Comparison of ENCODE assay signal across 12 cellular contexts in genomic region chr1:1345384-1345783, GRCh38. TPM values are rescaled to one million over a fixed set of nuclear protein-coding genes. Genes with fewer than 3 reads are reported as not detected.
A peak's percentile ranks its signal among the peaks of the same experiment; 100 is the strongest.
DNase-seq lines count a peak whose midpoint lies in the region; ATAC-seq and TF ChIP-seq lines count a peak whose summit lies in the region.
"Had no signal": no experiment of that assay in that cellular context is flagged by ENCODE, and none has a peak within 500 bp of the region (broad histone marks: within the 10 kb centered on the region; RNA-seq: fewer than 3 reads in every experiment).

No MANE protein-coding gene starts in this region.

- H2AFZ ChIP-seq in smooth muscle cell (ENCODE audit: low read depth): no peak overlapping the region

- H4K20me1 ChIP-seq in smooth muscle cell (ENCODE audit: low read depth): peaks cover 80% of the 10 kb centered on the region

- no peaks in the 10 kb centered on the region for H3K27me3 ChIP-seq in Peyer's patch
- H3K27me3 ChIP-seq in smooth muscle cell (ENCODE audit: low read depth): no peaks in the 10 kb centered on the region

- H3K4me3 ChIP-seq in HEK293 (ENCODE audit: low read depth, low read length) (no peak overlapping the region), Peyer's patch (peak overlapping the region in 2 of 4 donors; percentile 5 to 31), fibroblast of the aortic adventitia (ENCODE audit: low read depth, low read length) (peak overlapping the region; percentile 17), smooth muscle cell (no peak overlapping the region)

- H3K9me3 ChIP-seq in HEK293 (ENCODE audit: control insufficient read depth, insufficient read depth, low read depth, low read length) (no peaks in the 10 kb centered on the region), Peyer's patch (no peaks in the 10 kb centered on the region), smooth muscle cell (replicated peaks; ENCODE audit: low read depth) (no peaks in the 10 kb centered on the region)

- no peak for DNase-seq in Peyer's patch
- DNase-seq in fibroblast of the aortic adventitia (ENCODE audit: low read depth): no peak
- no peak for DNase-seq in smooth muscle cell (lab: John Stamatoyannopoulos, UW; ENCODE audit: unreplicated experiment)
- DNase-seq in midbrain (lab: John Stamatoyannopoulos, UW): no peak
- no peak for DNase-seq in islet precursor cell
- DNase-seq: CD4-positive, CD25-positive, alpha-beta regulatory T cell; NCI-H1048; T-helper 9 cell had no signal

- no peak for ATAC-seq in esophagus mucosa

- H3K27ac ChIP-seq in HEK293 (ENCODE audit: extremely low read depth, low read depth, low read length) (no peak overlapping the region), Peyer's patch (peak overlapping the region in 3 of 4 donors; percentile 15 to 60 (median 57)), smooth muscle cell (ENCODE audit: low read depth) (peak overlapping the region; percentile 77)

- H3K79me2 ChIP-seq in smooth muscle cell (ENCODE audit: low read depth): peaks cover 57% of the 10 kb centered on the region

- TF ChIP-seq CTCF in HEK293 (tag by site-specific recombination; IDR thresholded peaks at IDR 0.05) (no peak), Peyer's patch (IDR thresholded peaks at IDR 0.05) (no peak), fibroblast of the aortic adventitia (IDR thresholded peaks at IDR 0.05; ENCODE audit: insufficient read depth, low read length) (peak; percentile 4), smooth muscle cell (IDR thresholded peaks at IDR 0.05; ENCODE audit: borderline replicate concordance, insufficient read depth, poor library complexity, severe bottlenecking) (no peak)

- H3K36me3 ChIP-seq in HEK293 (ENCODE audit: control insufficient read depth in 2 of 2, insufficient read depth in 1 of 2, low read length in 2 of 2): peaks cover 0 to 43% of the 10 kb centered on the region in 2 experiments; a peak in 2 of 3 replicates
- H3K36me3 ChIP-seq in Peyer's patch: peaks cover 0 to 16% (median 0%) of the 10 kb centered on the region in 3 donors
- no peaks in the 10 kb centered on the region for H3K36me3 ChIP-seq in smooth muscle cell (ENCODE audit: low read depth)

- POLR2A ChIA-PET in HEK293 (lab: Yijun Ruan, JAX): interaction anchor here (0.6 kb wide), 1 partner anchor 139 kb away, joined by 3 read pairs; no protein-coding TSS in a partner anchor

- no peaks in the 10 kb centered on the region for H3F3A ChIP-seq in smooth muscle cell (ENCODE audit: low read depth)

- H3K4me2 ChIP-seq in smooth muscle cell: no peak overlapping the region

- WGBS in smooth muscle cell (ENCODE audit: low lambda C conversion rate): 95% methylated on average over 10 of the region's 16 CpGs

- TF ChIP-seq POLR2A in Peyer's patch (IDR thresholded peaks at IDR 0.05): no peak

- peak overlapping the region; percentile 47 for H3K9ac ChIP-seq in smooth muscle cell (ENCODE audit: low read depth)

- peaks cover 7% of the 10 kb centered on the region for H3K4me1 ChIP-seq in HEK293 (ENCODE audit: control insufficient read depth, insufficient read depth, low read length)
- peaks cover 0 to 48% (median 13%) of the 10 kb centered on the region in 4 donors for H3K4me1 ChIP-seq in Peyer's patch
- H3K4me1 ChIP-seq in smooth muscle cell (ENCODE audit: low read depth): peaks cover 12% of the 10 kb centered on the region

- CTCF ChIA-PET in HEK293 (lab: Yijun Ruan, JAX): interaction anchor here (0.5 to 3.5 kb wide), 5 partner anchors 19 to 223 kb away, joined by 3 to 18 read pairs (median 3); no protein-coding TSS in a partner anchor

TF ChIP-seq in HEK293, 187 proteins besides CTCF, POLR2A, EP300 and RAD21:
- no peak for TF ChIP-seq ZBTB7A (tag by site-specific recombination; IDR thresholded peaks at IDR 0.05; ENCODE audit: low read depth)
- peak; percentile 60 for TF ChIP-seq GLIS1 (tag by site-specific recombination; IDR thresholded peaks at IDR 0.05)
- TF ChIP-seq WT1 (tag by site-specific recombination; IDR thresholded peaks at IDR 0.05): no peak
- no peak for TF ChIP-seq MZF1 (tag by site-specific recombination; IDR thresholded peaks at IDR 0.05; ENCODE audit: borderline replicate concordance)
- no peak for TF ChIP-seq HOXC10 (CRISPR knock-in tag; IDR thresholded peaks at IDR 0.05)
- TF ChIP-seq ZNF175 (tag by site-specific recombination; IDR thresholded peaks at IDR 0.05): no peak
- peak; percentile 60 for TF ChIP-seq KLF8 (tag by site-specific recombination; IDR thresholded peaks at IDR 0.05)
- peak; percentile 87 for TF ChIP-seq KLF1 (tag by site-specific recombination; IDR thresholded peaks at IDR 0.05)
- no peak for TF ChIP-seq ZNF560 (tag by site-specific recombination; IDR thresholded peaks at IDR 0.05; ENCODE audit: borderline replicate concordance)
- no peak for TF ChIP-seq ZIC2 (tag by site-specific recombination; IDR thresholded peaks at IDR 0.05)
- TF ChIP-seq GLIS2 (tag by site-specific recombination; IDR thresholded peaks at IDR 0.05): peak; percentile 23; the same call in 1 of the 2 replicates
- no peak for TF ChIP-seq ZNF148 (tag by site-specific recombination; IDR thresholded peaks at IDR 0.05; ENCODE audit: borderline replicate concordance)
- no peak for TF ChIP-seq ZNF140 (tag by site-specific recombination; IDR thresholded peaks at IDR 0.05)
- no peak for TF ChIP-seq AEBP2 (tag by site-specific recombination; IDR thresholded peaks at IDR 0.05; ENCODE audit: borderline replicate concordance)

RNA-seq across cellular contexts. Expression of gene DVL1, which starts 3.8 kb away (rescaled TPM):
- total RNA-seq in Peyer's patch (100 to 1,000 TPM in 3 of 4 donors, 10 to 100 TPM in 1; 76.0 to 196 (median 164) TPM), fibroblast of the aortic adventitia (ENCODE audit: low replicate concordance) (31.3 and 89.0 TPM in 2 replicates), smooth muscle cell (28.5 and 37.8 TPM in 2 replicates), esophagus mucosa (48.5 TPM)
- 28.7 and 43.5 TPM in 2 replicates for polyA plus RNA-seq in smooth muscle cell

RNA-seq across cellular contexts. Expression of gene MXRA8, which starts 13.0 kb away (rescaled TPM):
- total RNA-seq in Peyer's patch (10 to 100 TPM; 11.7 to 56.1 (median 35.6) TPM), fibroblast of the aortic adventitia (ENCODE audit: low replicate concordance) (367 and 605 TPM in 2 replicates), smooth muscle cell (240 and 266 TPM in 2 replicates), esophagus mucosa (2.0 TPM)
- polyA plus RNA-seq in smooth muscle cell: 473 and 597 TPM in 2 replicates
- total RNA-seq: activated T-helper 2 cell treated with anti-CD3 and anti-CD28 coated beads, Interferon-gamma antibody, Interleukin-2, Interleukin-4, amounts not matched to agents 10 μg/mL and 5 μg/mL and 100 μg/mL, durations not matched to agents 14 hours and 24 hours and 36 hours; NCI-H460 had no signal
- polyA plus RNA-seq: CD4-positive, CD25-positive, alpha-beta regulatory T cell had no signal

RNA-seq across cellular contexts. Expression of gene TAS1R3, which starts 14.3 kb away (rescaled TPM):
- 1 to 10 TPM; 2.1 to 5.8 (median 3.0) TPM for total RNA-seq in Peyer's patch
- 0.09 and 0.57 TPM in 2 replicates for total RNA-seq in fibroblast of the aortic adventitia (ENCODE audit: low replicate concordance)
- total RNA-seq in smooth muscle cell: 0.18 and 0.36 TPM in 2 replicates
- polyA plus RNA-seq in smooth muscle cell: 0.39 and 0.79 TPM in 2 replicates
- total RNA-seq in esophagus mucosa: 0.56 TPM

RNA-seq across cellular contexts. Expression of gene CPTP, which starts 20.8 kb away (rescaled TPM):
- 10 to 100 TPM; 10.7 to 94.0 (median 84.6) TPM for total RNA-seq in Peyer's patch
- total RNA-seq in fibroblast of the aortic adventitia (ENCODE audit: low replicate concordance): 9.4 and 17.7 TPM in 2 replicates
- 13.8 and 16.2 TPM in 2 replicates for total RNA-seq in smooth muscle cell
- 32.5 and 34.3 TPM in 2 replicates for polyA plus RNA-seq in smooth muscle cell
- total RNA-seq in esophagus mucosa: 25.1 TPM

RNA-seq across cellular contexts. Expression of gene INTS11, which starts 20.9 kb away (rescaled TPM):
- total RNA-seq in Peyer's patch (100 to 1,000 TPM; 146 to 359 (median 273) TPM), fibroblast of the aortic adventitia (ENCODE audit: low replicate concordance) (35.0 and 53.1 TPM in 2 replicates), smooth muscle cell (48.5 and 49.3 TPM in 2 replicates), esophagus mucosa (54.0 TPM)
- 63.1 and 82.1 TPM in 2 replicates for polyA plus RNA-seq in smooth muscle cell
